13 cellular contexts compared by ENCODE assay signal in the genomic region with DNA sequence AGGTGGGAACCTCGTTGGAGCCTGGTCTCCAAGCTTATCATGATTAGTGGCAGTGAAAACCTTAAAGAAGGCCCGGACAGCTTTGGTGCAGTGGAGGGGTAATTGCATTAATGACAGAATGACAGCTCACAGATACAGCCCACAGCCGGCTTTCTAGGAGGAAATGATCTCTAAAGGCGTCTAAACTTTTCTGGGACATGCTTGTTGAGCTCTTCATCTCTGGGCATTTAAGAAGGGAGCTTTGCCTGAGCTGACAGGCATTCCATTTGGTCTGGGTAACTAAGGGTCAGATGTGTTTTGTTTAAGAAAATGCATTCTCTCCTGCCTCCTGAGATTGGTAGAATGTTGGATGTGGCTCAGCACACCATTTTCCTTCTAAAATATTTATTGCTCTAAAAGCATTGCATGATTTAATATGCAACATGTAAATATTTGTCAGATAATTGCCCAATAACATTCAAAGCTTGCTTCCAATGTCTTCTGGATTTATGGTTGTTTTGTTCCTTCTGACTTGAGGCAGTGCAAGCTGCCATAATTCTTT. TPM values are rescaled to one million over a fixed set of nuclear protein-coding genes. Genes with fewer than 3 reads are reported as not detected.
DNase-seq lines count a peak whose midpoint lies in the region; ATAC-seq and TF ChIP-seq lines count a peak whose summit lies in the region.
"Had no signal": no experiment of that assay in that cellular context is flagged by ENCODE, and none has a peak within 500 bp of the region (broad histone marks: within the 10 kb centered on the region; RNA-seq: fewer than 3 reads in every experiment).

No MANE protein-coding gene starts in this region.

- H3K36me3 ChIP-seq in vagina, result no peaks in the 10 kb centered on the region
- H3K36me3 ChIP-seq: spleen had no signal

- H3K27ac Mint-ChIP-seq in natural killer cell treated with Interleukin-12 subunit alpha and Interleukin-12 subunit beta and Interleukin-15 and Interleukin-18, amount 100 ng/mL, for 72 hours, result no peak overlapping the region
- no peak overlapping the region for H3K27ac Mint-ChIP-seq in natural killer cell
- H3K27ac Mint-ChIP-seq: activated naive CD4-positive, alpha-beta T cell treated with anti-CD3 and anti-CD28 coated beads, Interleukin-2, amount 50 U/mL, for 24 hours; H9 had no signal

- no peaks in the 10 kb centered on the region for H3K9me3 ChIP-seq in vagina
- H3K9me3 ChIP-seq: spleen had no signal

- peak overlapping the region; percentile 90 for H3K27ac ChIP-seq in vagina
- H3K27ac ChIP-seq: SK-N-MC had no signal

- H3K4me3 ChIP-seq in WI38 (ENCODE audit: low read depth, low read length) (0 out of 2 replicates have a peak overlapping the region, but pooled peaks have one; percentile 16), vagina (peak overlapping the region; percentile 70 to 75)
- H3K4me3 ChIP-seq: SK-N-MC had no signal

- peaks cover 53% of the 10 kb centered on the region for H3K4me1 ChIP-seq in vagina

- peaks cover 14 to 25% of the 10 kb centered on the region in 2 donors for H3K4me1 Mint-ChIP-seq in natural killer cell treated with Interleukin-12 subunit alpha and Interleukin-12 subunit beta and Interleukin-15 and Interleukin-18, amount 100 ng/mL, for 72 hours (ENCODE audit: low read depth in 2 of 2)
- H3K4me1 Mint-ChIP-seq in natural killer cell, result peaks cover 15 to 25% of the 10 kb centered on the region in 2 donors

- ATAC-seq in natural killer cell treated with Interleukin-12 subunit alpha and Interleukin-12 subunit beta and Interleukin-15 and Interleukin-18, amount 100 ng/mL, for 72 hours, result no peak
- no peak for ATAC-seq in natural killer cell
- no peak for ATAC-seq in HG03159 (IDR thresholded peaks at IDR 0.05; ENCODE audit: unreplicated experiment)

- no peaks in the 10 kb centered on the region for H3K9me3 Mint-ChIP-seq in natural killer cell treated with Interleukin-12 subunit alpha and Interleukin-12 subunit beta and Interleukin-15 and Interleukin-18, amount 100 ng/mL, for 72 hours
- H3K9me3 Mint-ChIP-seq in natural killer cell, result no peaks in the 10 kb centered on the region
- H3K9me3 Mint-ChIP-seq: activated naive CD4-positive, alpha-beta T cell treated with anti-CD3 and anti-CD28 coated beads, Interleukin-2, amount 50 U/mL, for 24 hours; H9 had no signal

- peaks cover 0 to 4% of the 10 kb centered on the region in 2 donors for H3K27me3 Mint-ChIP-seq in natural killer cell treated with Interleukin-12 subunit alpha and Interleukin-12 subunit beta and Interleukin-15 and Interleukin-18, amount 100 ng/mL, for 72 hours
- peaks cover 0 to 2% of the 10 kb centered on the region in 2 donors for H3K27me3 Mint-ChIP-seq in natural killer cell (ENCODE audit: low read depth in 2 of 2)
- H3K27me3 Mint-ChIP-seq: activated naive CD4-positive, alpha-beta T cell treated with anti-CD3 and anti-CD28 coated beads, Interleukin-2, amount 50 U/mL, for 24 hours had no signal

- H3K27me3 ChIP-seq in vagina, result no peaks in the 10 kb centered on the region

- TF ChIP-seq CTCF in natural killer cell (IDR thresholded peaks at IDR 0.05) (no peak), WI38 (IDR thresholded peaks at IDR 0.05; ENCODE audit: low read depth, low read length) (no peak), vagina (IDR thresholded peaks at IDR 0.05) (no peak)

- intact Hi-C loops in natural killer cell (cut with micrococcal nuclease) (loop anchor here (5.0 kb wide), 1 partner anchor 54 kb away; no protein-coding TSS in a partner anchor), vagina (cut with DNase I) (loop anchor here (5.0 to 10.0 kb wide), 2 partner anchors 39 to 113 kb away; no protein-coding TSS in a partner anchor)

- TF ChIP-seq POLR2A in vagina (IDR thresholded peaks at IDR 0.05), result no peak

- H3K4me3 Mint-ChIP-seq in natural killer cell treated with Interleukin-12 subunit alpha and Interleukin-12 subunit beta and Interleukin-15 and Interleukin-18, amount 100 ng/mL, for 72 hours, result no peak overlapping the region
- no peak overlapping the region for H3K4me3 Mint-ChIP-seq in natural killer cell
- H3K4me3 Mint-ChIP-seq: activated naive CD4-positive, alpha-beta T cell treated with anti-CD3 and anti-CD28 coated beads, Interleukin-2, amount 50 U/mL, for 24 hours; H9 had no signal

- DNase-seq in natural killer cell treated with Interleukin-12 subunit alpha and Interleukin-12 subunit beta and Interleukin-15 and Interleukin-18, amount 100 ng/mL, for 72 hours (ENCODE audit: low spot score), result peak; percentile 8
- DNase-seq in natural killer cell (no peak), iris pigment epithelial cell (ENCODE audit: low read depth) (peak; percentile 45), vagina (ENCODE audit: extremely low spot score in 2 of 2) (peak in 1 of 2 donors; percentile 84)
- DNase-seq in stimulated activated naive CD4-positive, alpha-beta T cell (lab: John Stamatoyannopoulos, UW), result no peak
- no peak for DNase-seq in activated CD4-positive, alpha-beta T cell treated with anti-CD3 and anti-CD28 coated beads, Interleukin-2, amount 50 U/mL, for 1 hour
- DNase-seq: H9, NCI-H446 treated with DMSO at 0.1 percent for 48 hours, spleen had no signal

- H3K36me3 Mint-ChIP-seq in natural killer cell treated with Interleukin-12 subunit alpha and Interleukin-12 subunit beta and Interleukin-15 and Interleukin-18, amount 100 ng/mL, for 72 hours, result no peaks in the 10 kb centered on the region
- no peaks in the 10 kb centered on the region for H3K36me3 Mint-ChIP-seq in natural killer cell
- H3K36me3 Mint-ChIP-seq: activated naive CD4-positive, alpha-beta T cell treated with anti-CD3 and anti-CD28 coated beads, Interleukin-2, amount 50 U/mL, for 24 hours had no signal

RNA-seq across cellular contexts. Expression of gene ANKRD33B, which starts 4.0 kb away (rescaled TPM):
- total RNA-seq in natural killer cell treated with Interleukin-12 subunit alpha and Interleukin-12 subunit beta and Interleukin-15 and Interleukin-18, amount 100 ng/mL, for 72 hours, result 10 to 100 TPM; 10.9 to 18.9 TPM
- 1 to 10 TPM; 2.4 to 4.3 (median 3.9) TPM for total RNA-seq in natural killer cell
- total RNA-seq in vagina, result 14.2 TPM

Comparison
In these comparisons a context has a peak if more than half of its experiments do, and no peak if none do; other contexts are left out.
1. DNase-seq: peak in natural killer cell treated with Interleukin-12 subunit alpha and Interleukin-12 subunit beta and Interleukin-15 and Interleukin-18, amount 100 ng/mL, for 72 hours (single experiment) and iris pigment epithelial cell (single experiment); none in natural killer cell (single experiment), stimulated activated naive CD4-positive, alpha-beta T cell (0 of 6) and activated CD4-positive, alpha-beta T cell treated with anti-CD3 and anti-CD28 coated beads, Interleukin-2, amount 50 U/mL, for 1 hour (single experiment).